In the genomic region with DNA sequence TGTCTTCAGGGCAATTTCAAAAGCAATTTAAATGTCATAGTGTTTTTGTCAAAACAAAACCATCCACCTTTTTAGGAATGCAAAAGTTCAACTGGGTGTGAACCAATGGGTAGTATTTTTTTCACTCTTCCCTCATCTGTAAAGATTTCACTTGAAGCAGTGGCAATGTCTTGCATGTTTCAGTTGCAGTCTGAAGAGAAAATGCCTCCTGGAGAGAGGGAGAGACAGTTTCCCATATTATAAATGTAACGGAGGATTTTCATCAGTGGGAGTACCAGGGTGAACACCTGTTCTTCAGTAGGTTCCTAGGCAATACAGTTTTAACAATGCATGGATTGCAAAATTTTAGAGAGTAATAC, we compare ENCODE assay signal across 25 cellular contexts. TPM values are rescaled to one million over a fixed set of nuclear protein-coding genes. Genes with fewer than 3 reads are reported as not detected.
DNase-seq lines count a peak whose midpoint lies in the region; ATAC-seq and TF ChIP-seq lines count a peak whose summit lies in the region.
"Had no signal": no experiment of that assay in that cellular context is flagged by ENCODE, and none has a peak within 500 bp of the region (broad histone marks: within the 10 kb centered on the region; RNA-seq: fewer than 3 reads in every experiment).

No MANE protein-coding gene starts in this region.

- H3K36me3 Mint-ChIP-seq in CD4-positive, CD25-positive, alpha-beta regulatory T cell = no peaks in the 10 kb centered on the region
- H3K36me3 Mint-ChIP-seq in neural crest cell (ENCODE audit: low read depth) = peaks cover 11% of the 10 kb centered on the region
- peaks cover 5% of the 10 kb centered on the region for H3K36me3 Mint-ChIP-seq in stimulated activated memory B cell treated with anti-CD40 and anti-IgM and Interleukin-4, amounts not matched to agents 10 μg/mL and 1 μg/mL and 100 μg/mL, for 72 hours

- peak overlapping the region in 3 of 4 donors; percentile 31 to 64 (median 58) for H3K4me3 Mint-ChIP-seq in CD4-positive, CD25-positive, alpha-beta regulatory T cell
- peak overlapping the region; percentile 12 for H3K4me3 Mint-ChIP-seq in neural crest cell
- no peak overlapping the region for H3K4me3 Mint-ChIP-seq in stimulated activated memory B cell treated with anti-CD40 and anti-IgM and Interleukin-4, amounts not matched to agents 10 μg/mL and 1 μg/mL and 100 μg/mL, for 72 hours
- H3K4me3 Mint-ChIP-seq: activated T-cell treated with anti-CD3 and anti-CD28 coated beads, Interleukin-2, amount 50 U/mL, for 24 hours had no signal

- no peak overlapping the region for H3K4me3 ChIP-seq in CD4-positive, CD25-positive, alpha-beta regulatory T cell (ENCODE audit: low read depth, low read length)

- peaks cover 25% of the 10 kb centered on the region for H3K4me1 ChIP-seq in CD4-positive, CD25-positive, alpha-beta regulatory T cell (ENCODE audit: control insufficient read depth, insufficient read depth, low read length, poor library complexity, severe bottlenecking)

- ATAC-seq in CD4-positive, CD25-positive, alpha-beta regulatory T cell (ENCODE audit: low read depth in 2 of 2) = no peak
- no peak for ATAC-seq in GM21367 (IDR thresholded peaks at IDR 0.05; ENCODE audit: unreplicated experiment)
- ATAC-seq in stimulated activated memory B cell treated with anti-CD40 and anti-IgM and Interleukin-4, amounts not matched to agents 10 μg/mL and 1 μg/mL and 100 μg/mL, for 72 hours = no peak
- ATAC-seq: heart left ventricle, right cardiac atrium, WTC11 had no signal

- H3K27me3 ChIP-seq in CD4-positive, CD25-positive, alpha-beta regulatory T cell (ENCODE audit: control insufficient read depth, insufficient read depth, low read length) = peaks cover 15% of the 10 kb centered on the region
- H3K27me3 ChIP-seq: vagina had no signal

- no peaks in the 10 kb centered on the region for H3K9me3 ChIP-seq in CD4-positive, CD25-positive, alpha-beta regulatory T cell (ENCODE audit: control insufficient read depth in 2 of 2, low read length in 2 of 2)
- H3K9me3 ChIP-seq: heart left ventricle, left ventricle myocardium inferior, vagina had no signal

- H3K36me3 ChIP-seq in CD4-positive, CD25-positive, alpha-beta regulatory T cell (ENCODE audit: control insufficient read depth, insufficient read depth, low read length) = no peaks in the 10 kb centered on the region
- H3K36me3 ChIP-seq: heart left ventricle, left ventricle myocardium inferior, vagina had no signal

- H3K4me1 Mint-ChIP-seq in CD4-positive, CD25-positive, alpha-beta regulatory T cell = peaks cover 4 to 35% (median 16%) of the 10 kb centered on the region in 4 donors
- peaks cover 26% of the 10 kb centered on the region for H3K4me1 Mint-ChIP-seq in neural crest cell
- H3K4me1 Mint-ChIP-seq in stimulated activated memory B cell treated with anti-CD40 and anti-IgM and Interleukin-4, amounts not matched to agents 10 μg/mL and 1 μg/mL and 100 μg/mL, for 72 hours = peaks cover 38% of the 10 kb centered on the region

- H3K27ac ChIP-seq in CD4-positive, CD25-positive, alpha-beta regulatory T cell (ENCODE audit: insufficient read depth, low read length, poor library complexity, severe bottlenecking) = no peak overlapping the region
- H3K27ac ChIP-seq in epithelial cell of prostate = peak overlapping the region; percentile 97
- H3K27ac ChIP-seq: heart left ventricle, KMS-11, left ventricle myocardium inferior, vagina had no signal

- DNase-seq in CD4-positive, CD25-positive, alpha-beta regulatory T cell = no peak
- DNase-seq in HT-29 (ENCODE audit: low spot score) = peak; percentile 47
- DNase-seq in epithelial cell of prostate (ENCODE audit: low read depth, low spot score) = no peak
- no peak for DNase-seq in neural crest cell (ENCODE audit: low read depth, low spot score)
- no peak for DNase-seq in HuH-7.5 (ENCODE audit: low spot score)
- DNase-seq in iPS-NIHi7 (ENCODE audit: extremely low spot score) = no peak
- DNase-seq: activated naive CD4-positive, alpha-beta T cell treated with anti-CD3 and anti-CD28 coated beads, Interleukin-2, amount 50 U/mL, for 16 hours; activated T-cell treated with anti-CD3 and anti-CD28 coated beads, Interleukin-2, amount 50 U/mL, for 24 hours; effector memory CD4-positive, alpha-beta T cell; heart left ventricle; left ventricle myocardium inferior; NCI-H187 treated with DMSO at 0.1 percent for 48 hours; NCI-H2227 treated with DMSO at 0.1 percent for 48 hours; occipital lobe; right cardiac atrium; stimulated activated CD4-positive, alpha-beta T cell treated with anti-CD3 and anti-CD28 coated beads, Interleukin-15, amount 100 ng/mL, for 24 hours; T-helper 9 cell had no signal

- no peak overlapping the region for H3K27ac Mint-ChIP-seq in CD4-positive, CD25-positive, alpha-beta regulatory T cell
- no peak overlapping the region for H3K27ac Mint-ChIP-seq in neural crest cell (ENCODE audit: unreplicated experiment)
- H3K27ac Mint-ChIP-seq in stimulated activated memory B cell treated with anti-CD40 and anti-IgM and Interleukin-4, amounts not matched to agents 10 μg/mL and 1 μg/mL and 100 μg/mL, for 72 hours = no peak overlapping the region
- H3K27ac Mint-ChIP-seq: activated T-cell treated with anti-CD3 and anti-CD28 coated beads, Interleukin-2, amount 50 U/mL, for 24 hours; WTC11 had no signal

- peaks cover 49% of the 10 kb centered on the region for H3K27me3 Mint-ChIP-seq in CD4-positive, CD25-positive, alpha-beta regulatory T cell
- peaks cover 66% of the 10 kb centered on the region for H3K27me3 Mint-ChIP-seq in neural crest cell (ENCODE audit: low read depth)
- H3K27me3 Mint-ChIP-seq in stimulated activated memory B cell treated with anti-CD40 and anti-IgM and Interleukin-4, amounts not matched to agents 10 μg/mL and 1 μg/mL and 100 μg/mL, for 72 hours = peaks cover 66% of the 10 kb centered on the region

- H3K9me3 Mint-ChIP-seq in CD4-positive, CD25-positive, alpha-beta regulatory T cell = peaks cover 0 to 10% (median 0%) of the 10 kb centered on the region in 7 donors
- no peaks in the 10 kb centered on the region for H3K9me3 Mint-ChIP-seq in neural crest cell
- H3K9me3 Mint-ChIP-seq in stimulated activated memory B cell treated with anti-CD40 and anti-IgM and Interleukin-4, amounts not matched to agents 10 μg/mL and 1 μg/mL and 100 μg/mL, for 72 hours = no peaks in the 10 kb centered on the region
- H3K9me3 Mint-ChIP-seq: activated T-cell treated with anti-CD3 and anti-CD28 coated beads, Interleukin-2, amount 50 U/mL, for 24 hours; WTC11 had no signal

- TF ChIP-seq CTCF in neural crest cell (conservative IDR thresholded peaks at IDR 0.05) = no peak

RNA-seq across cellular contexts. Expression of a gene that starts 3.3 kb away (rescaled TPM):
- not detected for total RNA-seq in CD4-positive, CD25-positive, alpha-beta regulatory T cell
- not detected for polyA plus RNA-seq in CD4-positive, CD25-positive, alpha-beta regulatory T cell
- 108 and 112 TPM in 2 replicates for total RNA-seq in HT-29 (2014; rRNA removed; shearing (Covaris generic))
- not detected in 2 replicates for total RNA-seq in neural crest cell
- total RNA-seq: chondrocyte, heart left ventricle, left ventricle myocardium inferior, mononuclear cell, right cardiac atrium, SK-MEL-5 had no signal
- polyA plus RNA-seq: right cardiac atrium had no signal

Comparison
In these comparisons a context has a peak if more than half of its experiments do, and no peak if none do; other contexts are left out.
1. RNA of a gene that starts 3.3 kb away (total RNA-seq): 108 to 112 TPM in HT-29; not detected in CD4-positive, CD25-positive, alpha-beta regulatory T cell (single experiment) and not detected in neural crest cell; every median in the first group is over 100 times any median in the second.